In the genomic region with DNA sequence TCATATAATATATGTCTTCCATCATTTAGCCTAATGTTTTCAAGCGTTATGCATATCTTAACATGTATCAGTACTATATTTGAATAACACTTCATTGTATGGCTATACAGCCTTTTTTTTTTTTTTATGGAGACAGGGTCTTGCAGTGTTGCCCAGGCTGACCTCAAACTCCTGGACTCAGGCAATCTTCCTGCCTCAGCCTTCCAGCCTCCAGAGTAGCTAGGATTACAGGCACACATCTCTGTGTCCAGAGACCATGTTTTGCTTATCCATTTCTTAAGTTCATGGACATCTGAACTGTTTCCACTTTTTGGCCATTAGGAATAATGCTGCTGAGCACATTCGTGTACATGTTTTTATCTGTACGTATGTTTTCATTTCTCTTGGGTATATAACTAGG, we compare ENCODE assay signal across 26 cellular contexts.
"Had no signal": no experiment of that assay in that cellular context is flagged by ENCODE, and none has a peak within 500 bp of the region (broad histone marks: within the 10 kb centered on the region; RNA-seq: fewer than 3 reads in every experiment).

No MANE protein-coding gene starts in this region.

- DNase-seq: activated CD4-positive, alpha-beta memory T cell treated with anti-CD3 and anti-CD28 coated beads, Interleukin-2, amount 10 ng/mL, durations not matched to agents 7 days and 5 days; activated CD4-positive, alpha-beta T cell treated with anti-CD3 and anti-CD28 coated beads for 48 hours; activated CD4-positive, CD25-positive, alpha-beta regulatory T cell treated with anti-CD3 and anti-CD28 coated beads, Interleukin-2, amount 50 U/mL, for 72 hours; activated gamma-delta T cell; activated naive CD4-positive, alpha-beta T cell treated with Interleukin-2 at 50 U/mL for 16 hours; activated naive CD8-positive, alpha-beta T cell treated with anti-CD3 and anti-CD28 coated beads, Interleukin-2, amount 50 U/mL, for 24 hours; activated T-cell treated with anti-CD3 and anti-CD28 coated beads, Interleukin-2, amount 50 U/mL, for 24 hours; anterior cingulate cortex; caudate nucleus; cerebellar nuclear complex; NCI-H1105; NCI-H1417 treated with DMSO at 0.1 percent for 48 hours; NCI-H187 treated with DMSO at 0.1 percent for 48 hours; NCI-H2081; NCI-H226; NCI-H446 treated with DMSO at 0.1 percent for 48 hours; PC-9; SIG-M5 had no signal

- H3K4me2 ChIP-seq: PC-9 had no signal

- H3K4me3 Mint-ChIP-seq: activated CD4-positive, alpha-beta memory T cell treated with anti-CD3 and anti-CD28 coated beads, Interleukin-2, amount 10 ng/mL, durations not matched to agents 7 days and 5 days; activated naive CD8-positive, alpha-beta T cell treated with anti-CD3 and anti-CD28 coated beads, Interleukin-2, amount 50 U/mL, for 24 hours; activated T-cell treated with anti-CD3 and anti-CD28 coated beads, Interleukin-2, amount 50 U/mL, for 24 hours; T-helper 2 cell treated with Interferon-gamma antibody and Interleukin-4, amounts not matched to agents 5 μg/mL and 100 μg/mL, for 36 hours had no signal

- H3K27me3 Mint-ChIP-seq: activated CD4-positive, alpha-beta memory T cell treated with anti-CD3 and anti-CD28 coated beads, Interleukin-2, amount 10 ng/mL, durations not matched to agents 7 days and 5 days; activated naive CD4-positive, alpha-beta T cell treated with anti-CD3 and anti-CD28 coated beads, Interleukin-2, amount 50 U/mL, for 24 hours; activated naive CD8-positive, alpha-beta T cell treated with anti-CD3 and anti-CD28 coated beads, Interleukin-2, amount 50 U/mL, for 24 hours; activated T-cell treated with anti-CD3 and anti-CD28 coated beads, Interleukin-2, amount 50 U/mL, for 24 hours; brain had no signal

- H2AFZ ChIP-seq: PC-9 had no signal

- H3K27ac ChIP-seq: PC-9, RWPE1 had no signal

- H3K27ac Mint-ChIP-seq: activated CD4-positive, alpha-beta memory T cell treated with anti-CD3 and anti-CD28 coated beads, Interleukin-2, amount 10 ng/mL, durations not matched to agents 7 days and 5 days; activated naive CD4-positive, alpha-beta T cell treated with anti-CD3 and anti-CD28 coated beads, Interleukin-2, amount 50 U/mL, for 24 hours; activated naive CD8-positive, alpha-beta T cell treated with anti-CD3 and anti-CD28 coated beads, Interleukin-2, amount 50 U/mL, for 24 hours; activated T-helper 2 cell treated with anti-CD3 and anti-CD28 coated beads, Interferon-gamma antibody, Interleukin-2, Interleukin-4, amounts not matched to agents 10 μg/mL and 5 μg/mL and 100 μg/mL, durations not matched to agents 14 hours and 24 hours and 36 hours; T-helper 2 cell treated with Interferon-gamma antibody and Interleukin-4, amounts not matched to agents 5 μg/mL and 100 μg/mL, for 36 hours had no signal

- ATAC-seq: activated naive CD8-positive, alpha-beta T cell treated with anti-CD3 and anti-CD28 coated beads, Interleukin-2, amount 50 U/mL, for 24 hours; Right ventricle myocardium inferior; SK-N-SH treated with all-trans-retinoic acid at 6 μM for 48 hours had no signal

- H3K4me3 ChIP-seq: K562, PC-9 had no signal

- H3K9me3 Mint-ChIP-seq: activated CD4-positive, alpha-beta memory T cell treated with anti-CD3 and anti-CD28 coated beads, Interleukin-2, amount 10 ng/mL, durations not matched to agents 7 days and 5 days; activated naive CD4-positive, alpha-beta T cell treated with anti-CD3 and anti-CD28 coated beads, Interleukin-2, amount 50 U/mL, for 24 hours; activated naive CD8-positive, alpha-beta T cell treated with anti-CD3 and anti-CD28 coated beads, Interleukin-2, amount 50 U/mL, for 24 hours; activated T-cell treated with anti-CD3 and anti-CD28 coated beads, Interleukin-2, amount 50 U/mL, for 24 hours; activated T-helper 2 cell treated with anti-CD3 and anti-CD28 coated beads, Interferon-gamma antibody, Interleukin-2, Interleukin-4, amounts not matched to agents 10 μg/mL and 5 μg/mL and 100 μg/mL, durations not matched to agents 14 hours and 24 hours and 36 hours; T-helper 2 cell treated with Interferon-gamma antibody and Interleukin-4, amounts not matched to agents 5 μg/mL and 100 μg/mL, for 36 hours had no signal
